In the genomic region with DNA sequence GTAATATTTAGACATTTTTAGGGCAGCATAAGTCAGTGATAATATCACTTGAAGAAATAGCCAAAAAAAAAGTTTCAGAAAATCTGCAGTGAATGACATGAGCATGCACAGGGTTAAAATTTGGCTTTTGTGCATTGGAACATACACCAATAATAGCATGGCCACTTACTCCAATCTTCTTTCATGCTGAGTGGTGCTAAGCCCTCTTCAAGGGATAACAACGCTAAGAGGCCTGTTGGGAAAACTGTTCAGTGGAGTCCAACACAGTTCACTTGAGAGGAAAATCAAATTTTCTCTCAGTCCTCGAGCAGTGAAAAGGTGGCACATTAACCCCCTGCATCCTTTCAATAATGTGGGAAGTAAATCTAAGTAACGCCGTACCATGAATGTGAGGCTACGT, we compare ENCODE assay signal across 25 cellular contexts.
"Had no signal": no experiment of that assay in that cellular context is flagged by ENCODE, and none has a peak within 500 bp of the region (broad histone marks: within the 10 kb centered on the region; RNA-seq: fewer than 3 reads in every experiment).

No MANE protein-coding gene starts in this region.

- H3K9me3 ChIP-seq: adrenal gland, body of pancreas, sigmoid colon, thoracic aorta, uterus had no signal

- DNase-seq: activated CD4-positive, alpha-beta T cell treated with anti-CD3 and anti-CD28 coated beads for 4 hours; activated CD4-positive, alpha-beta T cell treated with anti-CD3 and anti-CD28 coated beads, Interleukin-2, amount 50 U/mL, for 48 hours; activated CD8-positive, alpha-beta memory T cell treated with anti-CD3 and anti-CD28 coated beads, Interleukin-2, amount 50 U/mL, for 4 hours; activated effector memory CD4-positive, alpha-beta T cell treated with anti-CD3 and anti-CD28 coated beads, Interleukin-2, amount 50 U/mL, for 16 hours; activated naive CD4-positive, alpha-beta T cell treated with anti-CD3 and anti-CD28 coated beads for 36 hours; activated naive CD8-positive, alpha-beta T cell treated with anti-CD3 and anti-CD28 coated beads for 36 hours; activated T-cell treated with anti-CD3 and anti-CD28 coated beads, Interleukin-2, amount 50 U/mL, for 1 hour; adrenal gland; aorta; body of pancreas; cerebellar nuclear complex; dorsolateral prefrontal cortex; effector memory CD4-positive, alpha-beta T cell; kidney glomerular epithelial cell; sigmoid colon; small intestine; stimulated activated CD4-positive, alpha-beta T cell treated with anti-CD3 and anti-CD28 coated beads, Interleukin-4, amount 100 ng/mL, for 24 hours; T-helper 9 cell; trophoblast cell; uterus had no signal

- H3K4me1 ChIP-seq: adrenal gland, body of pancreas, sigmoid colon, uterus had no signal

- H3K27ac ChIP-seq: adrenal gland, body of pancreas, coronary artery, dorsolateral prefrontal cortex, neutrophil, sigmoid colon, thoracic aorta, uterus, VCaP had no signal

- H3K4me3 ChIP-seq: adrenal gland, body of pancreas, coronary artery, dorsolateral prefrontal cortex, sigmoid colon, thoracic aorta, uterus had no signal

- H3K27me3 ChIP-seq: adrenal gland, body of pancreas, dorsolateral prefrontal cortex, neutrophil, sigmoid colon, uterus had no signal

- ATAC-seq: body of pancreas; stimulated activated effector memory CD8-positive, alpha-beta T cell treated with anti-CD3 and anti-CD28 coated beads, Interleukin-12 subunit alpha, Interleukin-12 subunit beta, amount 100 ng/mL, for 72 hours had no signal

- H3K36me3 ChIP-seq: adrenal gland, neutrophil, sigmoid colon, thoracic aorta, uterus had no signal
